Comparison of ENCODE assay signal across 2 cellular contexts in genomic region chr21:43951911-43952703, GRCh38.
TF ChIP-seq lines count a peak whose summit lies in the region.

No MANE protein-coding gene starts in this region.

TF ChIP-seq in GM23338, 12 proteins besides CTCF, POLR2A, EP300 and RAD21 (continued from another document):
- no peak for TF ChIP-seq REST (IDR thresholded peaks at IDR 0.05; ENCODE audit: unreplicated experiment)
- no peak for TF ChIP-seq JUNB (IDR thresholded peaks at IDR 0.05; ENCODE audit: unreplicated experiment)
- no peak for TF ChIP-seq ZNF462 (CRISPR knock-in tag; IDR thresholded peaks at IDR 0.05)
- TF ChIP-seq EZH2 (IDR thresholded peaks at IDR 0.05; ENCODE audit: low read depth, unreplicated experiment) = no peak
- no peak for TF ChIP-seq ETS1 (IDR thresholded peaks at IDR 0.05)
- TF ChIP-seq EZH2phosphoT487 (IDR thresholded peaks at IDR 0.05; ENCODE audit: unreplicated experiment) = no peak
- TF ChIP-seq NANOG (IDR thresholded peaks at IDR 0.05; ENCODE audit: borderline replicate concordance) = no peak
- no peak for TF ChIP-seq POLR2AphosphoS5 (IDR thresholded peaks at IDR 0.05; ENCODE audit: low read depth)
- no peak for TF ChIP-seq CREB1 (CRISPR knock-in tag; IDR thresholded peaks at IDR 0.05; ENCODE audit: low read depth)
- no peak for TF ChIP-seq STAT1 (IDR thresholded peaks at IDR 0.05; ENCODE audit: unreplicated experiment)
- TF ChIP-seq ZNF331 (CRISPR knock-in tag; IDR thresholded peaks at IDR 0.05; ENCODE audit: low read depth) = no peak
TF ChIP-seq in GM23338: peak in this region for 0.

TF ChIP-seq in H1, 55 proteins besides CTCF, POLR2A, EP300 and RAD21 (continued from another document):
- TF ChIP-seq E2F6 (IDR thresholded peaks at IDR 0.05) (no peak), ZNF274 (IDR thresholded peaks at IDR 0.05; ENCODE audit: borderline replicate concordance, extremely low read depth, low read length) (no peak), SIX5 (IDR thresholded peaks at IDR 0.05; ENCODE audit: low read depth, low read length) (no peak), JUND (IDR thresholded peaks at IDR 0.05; ENCODE audit: low read length) (no peak), SRF (IDR thresholded peaks at IDR 0.05; ENCODE audit: low read depth, low read length) (no peak), TBP (IDR thresholded peaks at IDR 0.05; ENCODE audit: low read depth, low read length) (no peak), MAX (IDR thresholded peaks at IDR 0.05) (no peak), YY1 (IDR thresholded peaks at IDR 0.05; ENCODE audit: low read depth, low read length) (no peak), CREB1 (IDR thresholded peaks at IDR 0.05) (no peak), ATF3 (IDR thresholded peaks at IDR 0.05; ENCODE audit: insufficient read depth, low read depth, low read length) (no peak), RXRA (IDR thresholded peaks at IDR 0.05; ENCODE audit: insufficient read depth, low read depth, low read length) (no peak), SP1 (IDR thresholded peaks at IDR 0.05; ENCODE audit: low read depth, low read length) (no peak), GTF2F1 (IDR thresholded peaks at IDR 0.05; ENCODE audit: borderline replicate concordance, low read depth, low read length) (no peak), HDAC6 (IDR thresholded peaks at IDR 0.05; ENCODE audit: low read depth, low read length) (no peak), GABPA (IDR thresholded peaks at IDR 0.05; ENCODE audit: borderline replicate concordance, insufficient read depth, low read length) (no peak), RFX5 (IDR thresholded peaks at IDR 0.05; ENCODE audit: borderline replicate concordance, low read depth, low read length) (no peak)
